ENCODE assay signal across 21 cellular contexts in genomic region chr2:241235396-241235795, GRCh38.
"Had no signal": no experiment of that assay in that cellular context is flagged by ENCODE, and none has a peak within 500 bp of the region (broad histone marks: within the 10 kb centered on the region; RNA-seq: fewer than 3 reads in every experiment).

No MANE protein-coding gene starts in this region.

- H3K4me3 ChIP-seq: adrenal gland, ascending aorta, colonic mucosa, hepatocyte, prostate gland, thyroid gland, upper lobe of right lung had no signal

- H3K9me3 ChIP-seq: adrenal gland, ascending aorta, colonic mucosa, prostate gland, SK-N-SH, thyroid gland, upper lobe of right lung had no signal

- DNase-seq: activated CD4-positive, alpha-beta T cell treated with anti-CD3 and anti-CD28 coated beads, Interleukin-2, amount 50 U/mL, for 1 hour; activated CD8-positive, alpha-beta T cell treated with anti-CD3 and anti-CD28 coated beads, Interleukin-2, amount 10 ng/mL, durations not matched to agents 7 days and 5 days; activated naive CD4-positive, alpha-beta T cell; brain microvascular endothelial cell; colonic mucosa; erythroblast; foreskin fibroblast; kidney glomerular epithelial cell; naive B cell; SK-N-SH; stimulated activated CD4-positive, alpha-beta T cell treated with anti-CD3 and anti-CD28 coated beads, Interleukin-4, amount 100 ng/mL, for 4 hours; stimulated activated naive CD8-positive, alpha-beta T cell treated with anti-CD3 and anti-CD28 coated beads, Interleukin-15, Interleukin-2, amounts not matched to agents 100 U/mL and 50 U/mL, for 24 hours; T-helper 2 cell; thyroid gland had no signal

- H3K4me1 ChIP-seq: ascending aorta, colonic mucosa, prostate gland, thyroid gland, upper lobe of right lung had no signal

- H3K79me2 ChIP-seq: hepatocyte had no signal

- H2AFZ ChIP-seq: hepatocyte had no signal

- H3K27me3 ChIP-seq: adrenal gland, ascending aorta, brain microvascular endothelial cell, colonic mucosa, hepatocyte, thyroid gland, upper lobe of right lung had no signal

- H3K27ac ChIP-seq: ascending aorta, brain microvascular endothelial cell, colonic mucosa, hepatocyte, prostate gland, thyroid gland, upper lobe of right lung, VCaP had no signal

- H3K9ac ChIP-seq: SK-N-SH had no signal

- H3K4me2 ChIP-seq: hepatocyte, SK-N-SH had no signal

- ATAC-seq: activated CD4-positive, CD25-positive, alpha-beta regulatory T cell treated with anti-CD3 and anti-CD28 coated beads, Interleukin-2, amount 50 U/mL, for 24 hours; activated CD8-positive, alpha-beta T cell treated with anti-CD3 and anti-CD28 coated beads, Interleukin-2, amount 10 ng/mL, durations not matched to agents 7 days and 5 days; stimulated activated naive CD8-positive, alpha-beta T cell treated with anti-CD3 and anti-CD28 coated beads, Interleukin-15, Interleukin-2, amounts not matched to agents 100 U/mL and 50 U/mL, for 24 hours; upper lobe of right lung had no signal
